8 cellular contexts compared by ENCODE assay signal in the genomic region with DNA sequence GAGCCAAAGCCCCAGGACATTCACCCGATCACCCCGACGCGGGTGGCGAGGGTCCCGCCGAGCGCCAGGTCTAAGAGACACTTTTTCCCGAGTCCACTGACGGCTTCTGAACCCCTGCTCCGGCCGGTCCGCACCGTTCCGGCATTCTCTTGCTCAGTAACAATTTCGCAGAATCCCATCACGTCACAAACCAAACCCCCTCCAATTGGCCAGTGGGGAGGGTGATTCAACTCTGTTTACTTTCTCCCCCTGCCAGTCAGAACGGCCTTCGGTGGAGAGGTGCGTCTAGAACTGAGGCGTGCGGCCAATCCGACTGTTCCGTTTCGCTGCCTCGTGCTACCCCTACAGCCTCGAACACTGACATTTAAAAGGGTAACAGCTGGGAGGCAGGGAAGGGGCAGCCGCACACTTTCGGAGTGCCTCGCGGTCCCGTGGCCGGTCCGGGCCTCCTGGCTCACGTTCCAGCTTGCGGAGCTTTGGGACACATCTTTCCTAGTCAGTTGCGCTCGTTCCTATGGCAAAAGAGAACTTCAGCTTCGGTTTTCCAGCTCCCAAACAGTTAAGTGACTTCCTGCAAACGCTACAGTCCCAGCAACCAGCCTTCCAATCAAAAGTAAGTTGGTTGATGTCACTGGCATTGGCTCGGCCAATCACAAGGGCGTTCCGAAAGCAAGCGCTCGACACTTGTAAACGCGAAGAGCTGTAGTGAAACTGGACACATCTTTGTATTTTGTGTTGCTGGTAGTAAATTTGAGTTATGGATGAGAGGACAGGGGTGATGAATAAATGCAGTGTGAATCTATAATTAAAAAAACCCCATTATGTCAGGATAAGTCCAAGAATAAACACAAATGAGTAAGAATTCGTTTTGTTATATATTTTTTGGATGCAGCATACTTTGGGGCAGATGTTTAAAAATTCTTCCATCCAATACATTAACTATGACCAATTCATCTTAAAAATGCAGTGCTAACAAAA. TPM values are rescaled to one million over a fixed set of nuclear protein-coding genes. Genes with fewer than 3 reads are reported as not detected.
A peak's percentile ranks its signal among the peaks of the same experiment; 100 is the strongest.
DNase-seq lines count a peak whose midpoint lies in the region; ATAC-seq and TF ChIP-seq lines count a peak whose summit lies in the region.

A gene (minus strand): TSS at position 860 of the 978 bp plus-strand sequence. CDS start 1,294 bp downstream, outside the sequence.

- intact Hi-C loops in breast epithelium (cut with DNase I; ENCODE audit: low total_unique reads): loop anchor here (10.0 kb wide), 1 partner anchor 181 kb away; no protein-coding TSS in a partner anchor

- DNase-seq in 8988T: peak; percentile 88
- DNase-seq in NCI-H2196 (lab: John Stamatoyannopoulos, UW; ENCODE audit: unreplicated experiment): peak; percentile 85
- DNase-seq in WERI-Rb-1: peak; percentile 74
- DNase-seq in breast epithelium (ENCODE audit: low spot score in 2 of 2): peak; percentile 93 to 98

- TF ChIP-seq CTCF in WERI-Rb-1 (IDR thresholded peaks at IDR 0.05; ENCODE audit: low read depth, low read length): no peak
- peak in 1 of 3 donors; percentile 23 for TF ChIP-seq CTCF in breast epithelium (IDR thresholded peaks at IDR 0.05)

- peaks cover 3% of the 10 kb centered on the region for H3K27me3 ChIP-seq in WERI-Rb-1 (ENCODE audit: insufficient read depth, low read depth, severe bottlenecking)
- H3K27me3 ChIP-seq in breast epithelium: no peaks in the 10 kb centered on the region
- peaks cover 73% of the 10 kb centered on the region for H3K27me3 ChIP-seq in iPS-20b (ENCODE audit: insufficient read depth, low read length)
- no peaks in the 10 kb centered on the region for H3K27me3 ChIP-seq in skeletal muscle tissue (ENCODE audit: control insufficient read depth in 3 of 3, insufficient read depth in 3 of 3, low read length in 3 of 3)

- TF ChIP-seq POLR2A in GM18526 (IDR thresholded peaks at IDR 0.05; ENCODE audit: extremely low read depth, insufficient read length) (peak; percentile 18), breast epithelium (IDR thresholded peaks at IDR 0.05) (peak; percentile 94)

- H3K9me3 ChIP-seq in WERI-Rb-1 (ENCODE audit: severe bottlenecking) (no peaks in the 10 kb centered on the region), breast epithelium (no peaks in the 10 kb centered on the region), iPS-20b (ENCODE audit: insufficient read depth, low read depth, low read length) (no peaks in the 10 kb centered on the region), skeletal muscle tissue (ENCODE audit: control insufficient read depth in 3 of 3, low read length in 3 of 3) (no peaks in the 10 kb centered on the region)

- H3K9ac ChIP-seq in iPS-20b (ENCODE audit: low read depth, low read length): no peak within 1 kb of the TSS
- peak within 1 kb of the TSS; percentile 100 for H3K9ac ChIP-seq in skeletal muscle tissue (ENCODE audit: low read depth in 1 of 3, low read length in 3 of 3)

- ATAC-seq in HG03064 (IDR thresholded peaks at IDR 0.05; ENCODE audit: low read depth, unreplicated experiment): peak; percentile 64

- H3K36me3 ChIP-seq in WERI-Rb-1: no peaks in the 10 kb centered on the region
- no peaks in the 10 kb centered on the region for H3K36me3 ChIP-seq in breast epithelium
- no peaks in the 10 kb centered on the region for H3K36me3 ChIP-seq in iPS-20b (ENCODE audit: insufficient read depth, low read depth, low read length)
- H3K36me3 ChIP-seq in skeletal muscle tissue (ENCODE audit: control insufficient read depth in 3 of 3, insufficient read depth in 3 of 3, low read length in 3 of 3): peaks cover 0 to 7% (median 0%) of the 10 kb centered on the region in 3 donors

- H3K4me1 ChIP-seq in breast epithelium (peaks cover 0 to 11% of the 10 kb centered on the region in 2 donors), iPS-20b (ENCODE audit: insufficient read depth, low read length) (peaks cover 10% of the 10 kb centered on the region; the same call in 1 of the 2 replicates), skeletal muscle tissue (ENCODE audit: control insufficient read depth in 3 of 3, insufficient read depth in 3 of 3, low read length in 3 of 3) (peaks cover 40 to 44% (median 41%) of the 10 kb centered on the region in 3 donors)

- H3K4me3 ChIP-seq in WERI-Rb-1 (ENCODE audit: low read depth, low read length) (peak within 1 kb of the TSS; percentile 83), breast epithelium (peak within 1 kb of the TSS; percentile 79 to 98 (median 98)), iPS-20b (ENCODE audit: low read length) (peak within 1 kb of the TSS; percentile 75), skeletal muscle tissue (ENCODE audit: low read length in 3 of 3) (peak within 1 kb of the TSS; percentile 89 to 100 (median 98))

- no peak within 1 kb of the TSS for H3K27ac ChIP-seq in WERI-Rb-1
- peak within 1 kb of the TSS; percentile 98 to 100 for H3K27ac ChIP-seq in breast epithelium
- no peak within 1 kb of the TSS for H3K27ac ChIP-seq in iPS-20b (ENCODE audit: low read length)
- H3K27ac ChIP-seq in skeletal muscle tissue (ENCODE audit: low read depth, low read length): peak within 1 kb of the TSS; percentile 99

RNA-seq across cellular contexts. Expression of the gene that starts here (rescaled TPM):
- total RNA-seq in breast epithelium (100 to 1,000 TPM; 129 to 223 (median 206) TPM), skeletal muscle tissue (2.6 TPM)

Comparison
In these comparisons a context has a peak if more than half of its experiments do, and no peak if none do; other contexts are left out.
1. RNA of the gene that starts here (total RNA-seq): 129 to 223 TPM in breast epithelium; 2.6 TPM in skeletal muscle tissue (single experiment); every median in the first group is over 10 times any median in the second.
2. H3K27ac ChIP-seq: peak in breast epithelium (2 of 2) and skeletal muscle tissue (single experiment); none in WERI-Rb-1 (single experiment) and iPS-20b (single experiment).
3. Peak in every context shown above with its lines, with median percentiles within 50 percentile points of each other: DNase-seq and H3K4me3 ChIP-seq.